23 cellular contexts compared by ENCODE assay signal in the genomic region with DNA sequence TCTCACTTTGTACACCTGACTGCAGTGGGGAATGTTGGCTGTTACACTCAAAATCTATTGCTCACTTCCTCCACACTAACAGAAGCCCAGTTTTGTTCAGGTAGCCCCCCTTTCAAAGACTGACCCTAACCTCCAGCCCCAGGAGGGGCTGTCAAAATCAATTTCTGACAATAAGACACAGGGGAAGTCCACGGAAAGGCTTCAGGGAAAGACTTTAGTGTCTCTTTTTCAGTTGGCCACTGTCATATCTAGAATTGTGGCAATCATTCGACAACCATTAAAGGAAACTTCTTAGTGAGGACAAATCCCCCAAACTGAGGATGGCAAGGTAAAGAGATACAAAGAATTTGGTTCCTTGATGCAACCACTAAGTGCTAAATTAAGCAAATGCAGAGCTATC.
"Had no signal": no experiment of that assay in that cellular context is flagged by ENCODE, and none has a peak within 500 bp of the region (broad histone marks: within the 10 kb centered on the region; RNA-seq: fewer than 3 reads in every experiment).

No MANE protein-coding gene starts in this region.

- H3K4me3 ChIP-seq: left ventricle myocardium inferior, skin epidermis, suprapubic skin had no signal

- H3K27ac Mint-ChIP-seq: activated naive CD4-positive, alpha-beta T cell treated with anti-CD3 and anti-CD28 coated beads for 36 hours; activated naive CD8-positive, alpha-beta T cell treated with anti-CD3 and anti-CD28 coated beads, Interleukin-2, amount 50 U/mL, for 24 hours; dendritic cell treated with granulocyte-macrophage colony-stimulating factor and Interleukin-4, amounts not matched to agents 40 ng/mL and 50 ng/mL, for 4 days; stimulated activated naive CD8-positive, alpha-beta T cell treated with anti-CD3 and anti-CD28 coated beads, Interleukin-15, Interleukin-2, amounts not matched to agents 100 ng/mL and 50 ng/mL, for 24 hours had no signal

- H3K4me1 Mint-ChIP-seq: activated naive CD8-positive, alpha-beta T cell treated with anti-CD3 and anti-CD28 coated beads, Interleukin-2, amount 50 U/mL, for 24 hours had no signal

- ATAC-seq: activated naive CD8-positive, alpha-beta T cell treated with anti-CD3 and anti-CD28 coated beads, Interleukin-2, amount 50 U/mL, for 24 hours; foreskin keratinocyte; right cardiac atrium had no signal

- H3K27ac ChIP-seq: foreskin keratinocyte, left ventricle myocardium inferior, skin epidermis, suprapubic skin had no signal

- H3K9me3 ChIP-seq: left ventricle myocardium inferior, suprapubic skin had no signal

- H3K4me3 Mint-ChIP-seq: activated naive CD4-positive, alpha-beta T cell treated with anti-CD3 and anti-CD28 coated beads for 36 hours; activated naive CD8-positive, alpha-beta T cell treated with anti-CD3 and anti-CD28 coated beads, Interleukin-2, amount 50 U/mL, for 24 hours; dendritic cell treated with granulocyte-macrophage colony-stimulating factor and Interleukin-4, amounts not matched to agents 40 ng/mL and 50 ng/mL, for 4 days; stimulated activated naive CD8-positive, alpha-beta T cell treated with anti-CD3 and anti-CD28 coated beads, Interleukin-15, Interleukin-2, amounts not matched to agents 100 ng/mL and 50 ng/mL, for 24 hours; T-helper 2 cell treated with Interferon-gamma antibody and Interleukin-4, amounts not matched to agents 5 μg/mL and 100 μg/mL, for 36 hours had no signal

- H3K27me3 ChIP-seq: foreskin keratinocyte, suprapubic skin had no signal

- H3K4me1 ChIP-seq: foreskin keratinocyte, suprapubic skin had no signal

- H3K27me3 Mint-ChIP-seq: activated naive CD8-positive, alpha-beta T cell treated with anti-CD3 and anti-CD28 coated beads, Interleukin-2, amount 50 U/mL, for 24 hours; dendritic cell treated with granulocyte-macrophage colony-stimulating factor and Interleukin-4, amounts not matched to agents 40 ng/mL and 50 ng/mL, for 4 days; progenitor cell of endocrine pancreas; stimulated activated naive CD8-positive, alpha-beta T cell treated with anti-CD3 and anti-CD28 coated beads, Interleukin-15, Interleukin-2, amounts not matched to agents 100 ng/mL and 50 ng/mL, for 24 hours had no signal

- H3K9me3 Mint-ChIP-seq: activated naive CD4-positive, alpha-beta T cell treated with anti-CD3 and anti-CD28 coated beads for 36 hours; activated naive CD8-positive, alpha-beta T cell treated with anti-CD3 and anti-CD28 coated beads, Interleukin-2, amount 50 U/mL, for 24 hours; dendritic cell treated with granulocyte-macrophage colony-stimulating factor and Interleukin-4, amounts not matched to agents 40 ng/mL and 50 ng/mL, for 4 days; stimulated activated naive CD8-positive, alpha-beta T cell treated with anti-CD3 and anti-CD28 coated beads, Interleukin-15, Interleukin-2, amounts not matched to agents 100 ng/mL and 50 ng/mL, for 24 hours; T-helper 2 cell treated with Interferon-gamma antibody and Interleukin-4, amounts not matched to agents 5 μg/mL and 100 μg/mL, for 36 hours had no signal

- DNase-seq: activated CD4-positive, alpha-beta T cell treated with anti-CD3 and anti-CD28 coated beads, Interleukin-2, amount 50 U/mL, for 1 hour; activated CD4-positive, CD25-positive, alpha-beta regulatory T cell; activated CD8-positive, alpha-beta memory T cell treated with anti-CD3 and anti-CD28 coated beads for 24 hours; activated naive CD4-positive, alpha-beta T cell treated with anti-CD3 and anti-CD28 coated beads for 36 hours; activated naive CD8-positive, alpha-beta T cell treated with anti-CD3 and anti-CD28 coated beads, Interleukin-2, amount 50 U/mL, for 24 hours; aorta; cerebellar nuclear complex; effector memory CD4-positive, alpha-beta T cell; foreskin keratinocyte; glutamatergic neuron; hypothalamus; left ventricle myocardium inferior; mesenchymal stem cell; right cardiac atrium; stimulated activated CD4-positive, alpha-beta T cell treated with anti-CD3 and anti-CD28 coated beads, Interleukin-4, amount 100 ng/mL, for 4 hours; stimulated activated CD8-positive, alpha-beta memory T cell treated with anti-CD3 and anti-CD28 coated beads, Interleukin-4, amount 100 ng/mL, for 48 hours; trophoblast cell had no signal
